31 cellular contexts compared by ENCODE assay signal in genomic region chr2:59303272-59303671, GRCh38.
DNase-seq lines count a peak whose midpoint lies in the region; ATAC-seq, FAIRE-seq and TF ChIP-seq lines count a peak whose summit lies in the region.
"Had no signal": no experiment of that assay in that cellular context is flagged by ENCODE, and none has a peak within 500 bp of the region (broad histone marks: within the 10 kb centered on the region; RNA-seq: fewer than 3 reads in every experiment).

No MANE protein-coding gene starts in this region.

- no peaks in the 10 kb centered on the region for H3K4me1 ChIP-seq in HepG2 (ENCODE audit: insufficient read depth, low read length)
- no peaks in the 10 kb centered on the region for H3K4me1 ChIP-seq in right lobe of liver
- H3K4me1 ChIP-seq: A549, BE2C, Caco-2 had no signal

- H4K20me1 ChIP-seq in HepG2 (ENCODE audit: insufficient read depth, low read length) = no peaks in the 10 kb centered on the region
- H4K20me1 ChIP-seq in neural cell (ENCODE audit: insufficient read depth) = no peaks in the 10 kb centered on the region
- H4K20me1 ChIP-seq: BLaER1; BLaER1 treated with 17β-estradiol and CSF1 and Interleukin-3, amounts not matched to agents 10 nM and 100 nM had no signal

- in situ Hi-C loops in HepG2 (cut with HindIII; ENCODE audit: extremely low pct_ligation_motif_present, low pct_unique_long_range_greater_than_20kb) = no loop called here

- no peaks in the 10 kb centered on the region for H3F3A ChIP-seq in neural cell (ENCODE audit: insufficient read depth, low read length, poor library complexity, severe bottlenecking)

- TF ChIP-seq RAD21 in HepG2 (CRISPR knock-in tag; IDR thresholded peaks at IDR 0.05) (no peak), neural cell (conservative IDR thresholded peaks at IDR 0.05) (peak; percentile 45)

- TF ChIP-seq EP300 in HepG2 (IDR thresholded peaks at IDR 0.05; ENCODE audit: low read depth in 2 of 2, low read length in 2 of 2) (no peak), HepG2 (CRISPR knock-in tag; IDR thresholded peaks at IDR 0.05; ENCODE audit: borderline replicate concordance) (no peak), neural cell (conservative IDR thresholded peaks at IDR 0.05; ENCODE audit: poor library complexity, severe bottlenecking) (peak; percentile 98)

- H3K9me2 ChIP-seq in neural cell (ENCODE audit: insufficient read depth, low read length) = no peaks in the 10 kb centered on the region

- intact Hi-C loops in HepG2 (cut with micrococcal nuclease; ENCODE audit: unreplicated experiment) (loop anchor here (5.0 to 10.0 kb wide), 2 partner anchors 278 to 1264 kb away; no protein-coding TSS in a partner anchor), right lobe of liver (cut with DNase I) (no loop called here)

- FAIRE-seq in HepG2 (lab: Jason Lieb, UNC) = no peak
- FAIRE-seq: A204.1, A549, D721Med had no signal

- H3K27ac ChIP-seq in HepG2 (ENCODE audit: extremely low read length, insufficient read depth, low read length) (no peak overlapping the region), right lobe of liver (no peak overlapping the region), neural cell (ENCODE audit: low read length) (peak overlapping the region; percentile 79)
- H3K27ac ChIP-seq: 22Rv1; A549; BLaER1; BLaER1 treated with 17β-estradiol and CSF1 and Interleukin-3, amounts not matched to agents 10 nM and 100 nM; C4-2B had no signal

- CTCF ChIA-PET in HepG2 (lab: Yijun Ruan, JAX; ENCODE audit: low intra/inter-chr PET ratio, low total read pairs) = no interaction called here

- DNase-seq in HepG2 (ENCODE audit: low spot score) = no peak
- no peak for DNase-seq in right lobe of liver
- DNase-seq in NCI-H748 (lab: John Stamatoyannopoulos, UW; ENCODE audit: unreplicated experiment) = no peak
- DNase-seq: 8988T; ACHN; AML-193; BE2C; C1 segment of cervical spinal cord; Caco-2; Calu3; CD4-positive, alpha-beta memory T cell; CD4-positive, alpha-beta T cell; CD4-positive, CD25-positive, alpha-beta regulatory T cell; CD8-positive, alpha-beta memory T cell; CD8-positive, alpha-beta T cell; COR-L47; DMS 273 treated with DMSO at 0.1 percent for 48 hours; DMS153; DMS53; DMS79; DMS79 treated with DMSO at 0.1 percent for 48 hours; DND-41; EL had no signal

- H3K36me3 ChIP-seq in HepG2 (replicated peaks in 1 of 2; ENCODE audit: control insufficient read depth in 1 of 2, insufficient read depth in 2 of 2, low read length in 2 of 2) (no peaks in the 10 kb centered on the region), right lobe of liver (no peaks in the 10 kb centered on the region), neural cell (ENCODE audit: insufficient read depth, low read length) (no peaks in the 10 kb centered on the region)
- H3K36me3 ChIP-seq: BE2C; BLaER1; BLaER1 treated with 17β-estradiol and CSF1 and Interleukin-3, amounts not matched to agents 10 nM and 100 nM had no signal

- H3K27me3 ChIP-seq in HepG2 (ENCODE audit: control insufficient read depth in 1 of 2, insufficient read depth in 2 of 2, low read length in 2 of 2) (no peaks in the 10 kb centered on the region), right lobe of liver (peaks cover 0 to 6% of the 10 kb centered on the region in 2 donors), neural cell (ENCODE audit: insufficient read depth, low read depth, low read length) (no peaks in the 10 kb centered on the region)
- H3K27me3 ChIP-seq: BE2C; BLaER1; BLaER1 treated with 17β-estradiol and CSF1 and Interleukin-3, amounts not matched to agents 10 nM and 100 nM had no signal

- 22% methylated on average over 4 of the region's 4 CpGs for WGBS in HepG2 (ENCODE audit: low lambda C conversion rate)
- 69% methylated on average over 4 of the region's 4 CpGs for WGBS in right lobe of liver (ENCODE audit: insufficient coverage, low coverage, low lambda C conversion rate, missing lambda C conversion rate)

- H2AFZ ChIP-seq in HepG2 (ENCODE audit: low read length) (no peak overlapping the region), neural cell (ENCODE audit: low read depth, low read length) (no peak overlapping the region)

- no peaks in the 10 kb centered on the region for H3K79me2 ChIP-seq in HepG2 (ENCODE audit: insufficient read depth, low read length)
- no peaks in the 10 kb centered on the region for H3K79me2 ChIP-seq in neural cell (replicated peaks; ENCODE audit: insufficient read depth, low read length)

- no peak overlapping the region for H3K9ac ChIP-seq in HepG2 (ENCODE audit: insufficient read depth, low read depth, low read length)
- H3K9ac ChIP-seq in neural cell (ENCODE audit: low read length) = peak overlapping the region; percentile 39
- H3K9ac ChIP-seq: BLaER1; BLaER1 treated with 17β-estradiol and CSF1 and Interleukin-3, amounts not matched to agents 10 nM and 100 nM had no signal

- ATAC-seq in HepG2 (no peak), right lobe of liver (no peak)
- ATAC-seq: A549; CD8-positive, alpha-beta T cell had no signal

- POLR2A ChIA-PET in HepG2 (lab: Yijun Ruan, JAX) = no interaction called here

- H3K4me2 ChIP-seq in HepG2 (ENCODE audit: low read depth, low read length) (no peak overlapping the region), neural cell (ENCODE audit: low read length) (peak overlapping the region; percentile 37)
- H3K4me2 ChIP-seq: A549; BLaER1; BLaER1 treated with 17β-estradiol and CSF1 and Interleukin-3, amounts not matched to agents 10 nM and 100 nM had no signal

- TF ChIP-seq POLR2A in HepG2 (IDR thresholded peaks at IDR 0.05; ENCODE audit: insufficient read depth in 1 of 2, low read depth in 2 of 2, low read length in 2 of 2) (no peak), right lobe of liver (IDR thresholded peaks at IDR 0.05) (no peak)

- H3K9me3 ChIP-seq in HepG2 (ENCODE audit: low read length) (no peaks in the 10 kb centered on the region), right lobe of liver (no peaks in the 10 kb centered on the region), neural cell (ENCODE audit: low read length) (no peaks in the 10 kb centered on the region)
- H3K9me3 ChIP-seq: A549; BE2C; BLaER1; BLaER1 treated with 17β-estradiol and CSF1 and Interleukin-3, amounts not matched to agents 10 nM and 100 nM; Caco-2 had no signal

- TF ChIP-seq CTCF in HepG2 (CRISPR knock-in tag; IDR thresholded peaks at IDR 0.05) = no peak
- TF ChIP-seq CTCF in right lobe of liver (IDR thresholded peaks at IDR 0.05) = no peak
- TF ChIP-seq CTCF in neural cell (IDR thresholded peaks at IDR 0.05; ENCODE audit: poor library complexity, severe bottlenecking) = no peak

- H3K4me3 ChIP-seq in HepG2 (replicated peaks in 1 of 3; ENCODE audit: insufficient read depth in 1 of 3, low read depth in 2 of 3, low read length in 3 of 3) (no peak overlapping the region), right lobe of liver (no peak overlapping the region), neural cell (ENCODE audit: low read length) (peak overlapping the region; percentile 38)
- H3K4me3 ChIP-seq: A549; BLaER1; BLaER1 treated with 17β-estradiol and CSF1 and Interleukin-3, amounts not matched to agents 10 nM and 100 nM had no signal

- BruUV-seq in HepG2 (replicated peaks; lab: Mats Ljungman, UMichigan) = no TSS peak

TF ChIP-seq in HepG2, 621 proteins besides CTCF, POLR2A, EP300 and RAD21:
- TF ChIP-seq GLI4 (CRISPR knock-in tag; IDR thresholded peaks at IDR 0.05; ENCODE audit: borderline replicate concordance) (no peak), FIP1L1 (IDR thresholded peaks at IDR 0.05; ENCODE audit: borderline replicate concordance, insufficient read depth, low read depth, low read length) (no peak), ZNF850 (CRISPR knock-in tag; conservative IDR thresholded peaks at IDR 0.05) (no peak), CREB1 (IDR thresholded peaks at IDR 0.05) (0 out of 2 replicates have a peak, but pooled peaks have one; percentile 19), CREB1 (CRISPR knock-in tag; IDR thresholded peaks at IDR 0.05) (no peak), MED13 (CRISPR knock-in tag; IDR thresholded peaks at IDR 0.05) (no peak), FUBP1 (CRISPR knock-in tag; IDR thresholded peaks at IDR 0.05; ENCODE audit: borderline replicate concordance) (no peak)

TF ChIP-seq in neural cell, 6 proteins besides CTCF, POLR2A, EP300 and RAD21:
- TF ChIP-seq POLR2AphosphoS5 (IDR thresholded peaks at IDR 0.05) = peak; percentile 98
- no peak for TF ChIP-seq TAF1 (IDR thresholded peaks at IDR 0.05; ENCODE audit: low read depth)
- TF ChIP-seq SMC3 (conservative IDR thresholded peaks at IDR 0.05; ENCODE audit: poor library complexity) = peak; percentile 45
- TF ChIP-seq EZH2 (IDR thresholded peaks at IDR 0.05; ENCODE audit: borderline replicate concordance, insufficient read depth, low read length, poor library complexity, severe bottlenecking) = no peak
- TF ChIP-seq REST (IDR thresholded peaks at IDR 0.05; ENCODE audit: borderline replicate concordance) = peak; percentile 82
- TF ChIP-seq MXI1 (conservative IDR thresholded peaks at IDR 0.05; ENCODE audit: poor library complexity, severe bottlenecking) = no peak
TF ChIP-seq in neural cell: peak in this region for 3.
